ENCODE assay signal across 1 cellular context in genomic region chr1:155050560-155051341, GRCh38.
A peak's percentile ranks its signal among the peaks of the same experiment; 100 is the strongest.
TF ChIP-seq lines count a peak whose summit lies in the region.

A gene with protein sequence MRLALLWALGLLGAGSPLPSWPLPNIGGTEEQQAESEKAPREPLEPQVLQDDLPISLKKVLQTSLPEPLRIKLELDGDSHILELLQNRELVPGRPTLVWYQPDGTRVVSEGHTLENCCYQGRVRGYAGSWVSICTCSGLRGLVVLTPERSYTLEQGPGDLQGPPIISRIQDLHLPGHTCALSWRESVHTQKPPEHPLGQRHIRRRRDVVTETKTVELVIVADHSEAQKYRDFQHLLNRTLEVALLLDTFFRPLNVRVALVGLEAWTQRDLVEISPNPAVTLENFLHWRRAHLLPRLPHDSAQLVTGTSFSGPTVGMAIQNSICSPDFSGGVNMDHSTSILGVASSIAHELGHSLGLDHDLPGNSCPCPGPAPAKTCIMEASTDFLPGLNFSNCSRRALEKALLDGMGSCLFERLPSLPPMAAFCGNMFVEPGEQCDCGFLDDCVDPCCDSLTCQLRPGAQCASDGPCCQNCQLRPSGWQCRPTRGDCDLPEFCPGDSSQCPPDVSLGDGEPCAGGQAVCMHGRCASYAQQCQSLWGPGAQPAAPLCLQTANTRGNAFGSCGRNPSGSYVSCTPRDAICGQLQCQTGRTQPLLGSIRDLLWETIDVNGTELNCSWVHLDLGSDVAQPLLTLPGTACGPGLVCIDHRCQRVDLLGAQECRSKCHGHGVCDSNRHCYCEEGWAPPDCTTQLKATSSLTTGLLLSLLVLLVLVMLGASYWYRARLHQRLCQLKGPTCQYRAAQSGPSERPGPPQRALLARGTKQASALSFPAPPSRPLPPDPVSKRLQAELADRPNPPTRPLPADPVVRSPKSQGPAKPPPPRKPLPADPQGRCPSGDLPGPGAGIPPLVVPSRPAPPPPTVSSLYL (plus strand): TSS chr1:155051316. CDS start chr1:155051387, 71 bp downstream.

TF ChIP-seq in GM12878, 131 proteins besides CTCF, POLR2A, EP300 and RAD21 (continued from another document):
- TF ChIP-seq, protein P1, sequence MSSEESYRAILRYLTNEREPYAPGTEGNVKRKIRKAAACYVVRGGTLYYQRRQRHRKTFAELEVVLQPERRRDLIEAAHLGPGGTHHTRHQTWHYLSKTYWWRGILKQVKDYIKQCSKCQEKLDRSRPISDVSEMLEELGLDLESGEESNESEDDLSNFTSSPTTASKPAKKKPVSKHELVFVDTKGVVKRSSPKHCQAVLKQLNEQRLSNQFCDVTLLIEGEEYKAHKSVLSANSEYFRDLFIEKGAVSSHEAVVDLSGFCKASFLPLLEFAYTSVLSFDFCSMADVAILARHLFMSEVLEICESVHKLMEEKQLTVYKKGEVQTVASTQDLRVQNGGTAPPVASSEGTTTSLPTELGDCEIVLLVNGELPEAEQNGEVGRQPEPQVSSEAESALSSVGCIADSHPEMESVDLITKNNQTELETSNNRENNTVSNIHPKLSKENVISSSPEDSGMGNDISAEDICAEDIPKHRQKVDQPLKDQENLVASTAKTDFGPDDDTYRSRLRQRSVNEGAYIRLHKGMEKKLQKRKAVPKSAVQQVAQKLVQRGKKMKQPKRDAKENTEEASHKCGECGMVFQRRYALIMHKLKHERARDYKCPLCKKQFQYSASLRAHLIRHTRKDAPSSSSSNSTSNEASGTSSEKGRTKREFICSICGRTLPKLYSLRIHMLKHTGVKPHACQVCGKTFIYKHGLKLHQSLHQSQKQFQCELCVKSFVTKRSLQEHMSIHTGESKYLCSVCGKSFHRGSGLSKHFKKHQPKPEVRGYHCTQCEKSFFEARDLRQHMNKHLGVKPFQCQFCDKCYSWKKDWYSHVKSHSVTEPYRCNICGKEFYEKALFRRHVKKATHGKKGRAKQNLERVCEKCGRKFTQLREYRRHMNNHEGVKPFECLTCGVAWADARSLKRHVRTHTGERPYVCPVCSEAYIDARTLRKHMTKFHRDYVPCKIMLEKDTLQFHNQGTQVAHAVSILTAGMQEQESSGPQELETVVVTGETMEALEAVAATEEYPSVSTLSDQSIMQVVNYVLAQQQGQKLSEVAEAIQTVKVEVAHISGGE (CRISPR knock-in tag; IDR thresholded peaks at IDR 0.05), result no peak
- 0 out of 2 replicates have a peak, but pooled peaks have one; percentile 1 for TF ChIP-seq CREM (IDR thresholded peaks at IDR 0.05; ENCODE audit: low read depth)
- no peak for TF ChIP-seq ZBTB33 (IDR thresholded peaks at IDR 0.05)
- TF ChIP-seq SP1 (IDR thresholded peaks at IDR 0.05; ENCODE audit: low read depth, low read length), result peak; percentile 41
- TF ChIP-seq MYC (IDR thresholded peaks at IDR 0.05; ENCODE audit: insufficient read depth, insufficient read length, insufficient replicate concordance, low read length, severe bottlenecking), result no peak
- TF ChIP-seq EED (IDR thresholded peaks at IDR 0.05; ENCODE audit: low read depth), result peak; percentile 74; the same call in 1 of the 2 replicates
- no peak for TF ChIP-seq SUPT20H (IDR thresholded peaks at IDR 0.05; ENCODE audit: borderline replicate concordance, control insufficient read depth, low read depth, low read length)
- 0 out of 2 replicates have a peak, but pooled peaks have one; percentile 36 for TF ChIP-seq YY1 (IDR thresholded peaks at IDR 0.05; ENCODE audit: low read depth, low read length)
- no peak for TF ChIP-seq ESRRA (IDR thresholded peaks at IDR 0.05; ENCODE audit: low read length)
- TF ChIP-seq BMI1 (IDR thresholded peaks at IDR 0.05; ENCODE audit: borderline replicate concordance), result no peak
- TF ChIP-seq SMC3 (IDR thresholded peaks at IDR 0.05; ENCODE audit: borderline replicate concordance, low read length), result peak; percentile 51; the same call in 1 of the 2 replicates
- no peak for TF ChIP-seq CBX5 (IDR thresholded peaks at IDR 0.05; ENCODE audit: low read depth)
- TF ChIP-seq EZH2 (IDR thresholded peaks at IDR 0.05; ENCODE audit: borderline replicate concordance, control insufficient read depth, low read depth, low read length), result no peak
- TF ChIP-seq RUNX3 (IDR thresholded peaks at IDR 0.05; ENCODE audit: low read length), result no peak
- 0 out of 2 replicates have a peak, but pooled peaks have one; percentile 51 for TF ChIP-seq DPF2 (IDR thresholded peaks at IDR 0.05)
- peak; percentile 90 for TF ChIP-seq IKZF1 (conservative IDR thresholded peaks at IDR 0.05)
- no peak for TF ChIP-seq SREBF2 (IDR thresholded peaks at IDR 0.05; ENCODE audit: low read length)
- TF ChIP-seq, protein P2, sequence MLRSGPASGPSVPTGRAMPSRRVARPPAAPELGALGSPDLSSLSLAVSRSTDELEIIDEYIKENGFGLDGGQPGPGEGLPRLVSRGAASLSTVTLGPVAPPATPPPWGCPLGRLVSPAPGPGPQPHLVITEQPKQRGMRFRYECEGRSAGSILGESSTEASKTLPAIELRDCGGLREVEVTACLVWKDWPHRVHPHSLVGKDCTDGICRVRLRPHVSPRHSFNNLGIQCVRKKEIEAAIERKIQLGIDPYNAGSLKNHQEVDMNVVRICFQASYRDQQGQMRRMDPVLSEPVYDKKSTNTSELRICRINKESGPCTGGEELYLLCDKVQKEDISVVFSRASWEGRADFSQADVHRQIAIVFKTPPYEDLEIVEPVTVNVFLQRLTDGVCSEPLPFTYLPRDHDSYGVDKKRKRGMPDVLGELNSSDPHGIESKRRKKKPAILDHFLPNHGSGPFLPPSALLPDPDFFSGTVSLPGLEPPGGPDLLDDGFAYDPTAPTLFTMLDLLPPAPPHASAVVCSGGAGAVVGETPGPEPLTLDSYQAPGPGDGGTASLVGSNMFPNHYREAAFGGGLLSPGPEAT (IDR thresholded peaks at IDR 0.05; ENCODE audit: low read depth), result 0 out of 2 replicates have a peak, but pooled peaks have one; percentile 40
